ENCODE assay signal across 8 cellular contexts in the genomic region with DNA sequence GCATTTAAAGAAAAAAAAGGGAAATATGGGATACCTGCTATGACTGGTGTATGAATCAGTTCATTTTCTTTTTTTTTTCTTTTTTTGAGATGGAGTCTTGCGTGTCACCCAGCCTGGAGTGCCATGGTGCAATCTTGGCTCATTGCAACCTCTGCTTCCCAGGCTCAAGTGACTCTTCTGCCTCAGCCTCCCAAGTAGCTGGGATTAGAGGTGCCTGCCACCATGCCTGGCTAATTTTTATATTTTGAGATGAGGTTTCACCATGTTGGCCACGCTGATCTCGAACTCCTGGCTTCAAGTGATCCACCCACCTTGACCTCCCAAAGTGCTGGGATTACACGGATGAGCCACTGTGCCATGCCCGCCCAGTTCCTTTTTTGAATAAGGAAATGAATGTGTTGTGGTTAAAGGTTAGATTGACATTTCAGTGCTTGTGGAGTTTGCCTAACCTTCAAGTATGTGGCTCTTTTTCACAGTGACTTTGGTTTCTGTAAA. TPM values are rescaled to one million over a fixed set of nuclear protein-coding genes. Genes with fewer than 3 reads are reported as not detected.
DNase-seq lines count a peak whose midpoint lies in the region; ATAC-seq and TF ChIP-seq lines count a peak whose summit lies in the region.

No MANE protein-coding gene starts in this region.

- no peaks in the 10 kb centered on the region for H3K9me3 ChIP-seq in cardiac muscle cell (ENCODE audit: low read depth)
- H3K9me3 ChIP-seq in tibial nerve, result no peaks in the 10 kb centered on the region

- no peak for TF ChIP-seq POLR2A in tibial nerve (IDR thresholded peaks at IDR 0.05)

- no peak for TF ChIP-seq EP300 in tibial nerve (IDR thresholded peaks at IDR 0.05)

- ATAC-seq in Right ventricle myocardium superior (ENCODE audit: poor library complexity) (no peak), HG03442 (IDR thresholded peaks at IDR 0.05; ENCODE audit: unreplicated experiment) (no peak), GM21576 (IDR thresholded peaks at IDR 0.05; ENCODE audit: unreplicated experiment) (no peak)

- H3K4me1 ChIP-seq in cardiac muscle cell (ENCODE audit: low read depth) (peaks cover 36% of the 10 kb centered on the region), tibial nerve (peaks cover 3 to 100% (median 82%) of the 10 kb centered on the region in 4 donors)

- H3K27me3 ChIP-seq in cardiac muscle cell (no peaks in the 10 kb centered on the region), tibial nerve (no peaks in the 10 kb centered on the region)

- intact Hi-C loops in Right ventricle myocardium superior (cut with DNase I), result no loop called here

- H3K36me3 ChIP-seq in cardiac muscle cell (peaks cover 34% of the 10 kb centered on the region), tibial nerve (peaks cover 0 to 33% (median 10%) of the 10 kb centered on the region in 3 donors)

- H3K4me3 ChIP-seq in cardiac muscle cell (no peak overlapping the region), tibial nerve (no peak overlapping the region)

- 48 to 55% methylated on average over 5 of the region's 5 CpGs for WGBS in tibial nerve, 2 donors

- H3K27ac ChIP-seq in cardiac muscle cell, result peak overlapping the region; percentile 32
- H3K27ac ChIP-seq in tibial nerve, result peak overlapping the region in 3 of 4 donors; percentile 8 to 25 (median 23)

- DNase-seq in cardiac muscle cell (ENCODE audit: low read depth in 1 of 2, low spot score in 1 of 2) (no peak), Right ventricle myocardium superior (no peak), RPMI8226 (peak; percentile 50), fibroblast of gingiva (ENCODE audit: low read depth) (peak; percentile 57), tibial nerve (ENCODE audit: low spot score in 2 of 2) (no peak), NCI-H2196 treated with DMSO at 0.1 percent for 48 hours (lab: John Stamatoyannopoulos, UW; ENCODE audit: unreplicated experiment) (no peak)

- TF ChIP-seq CTCF in cardiac muscle cell (IDR thresholded peaks at IDR 0.05; ENCODE audit: low read depth, low read length) (no peak), tibial nerve (IDR thresholded peaks at IDR 0.05) (no peak)

RNA-seq across cellular contexts. Expression of gene HAPSTR1, which starts 7.7 kb away (rescaled TPM):
- total RNA-seq in cardiac muscle cell, result 44.7 and 60.0 TPM in 2 replicates
- polyA plus RNA-seq in cardiac muscle cell, result 26.5 and 27.8 TPM in 2 replicates
- total RNA-seq in Right ventricle myocardium superior, result 51.7 TPM
- total RNA-seq in tibial nerve, result 10 to 100 TPM; 39.9 to 54.3 (median 50.6) TPM

Comparison
In these comparisons a context has a peak if more than half of its experiments do, and no peak if none do; other contexts are left out.
1. DNase-seq: peak in RPMI8226 (single experiment) and fibroblast of gingiva (single experiment); none in cardiac muscle cell (0 of 2), Right ventricle myocardium superior (single experiment), tibial nerve (0 of 2) and NCI-H2196 treated with DMSO at 0.1 percent for 48 hours (single experiment).